In the genomic region with DNA sequence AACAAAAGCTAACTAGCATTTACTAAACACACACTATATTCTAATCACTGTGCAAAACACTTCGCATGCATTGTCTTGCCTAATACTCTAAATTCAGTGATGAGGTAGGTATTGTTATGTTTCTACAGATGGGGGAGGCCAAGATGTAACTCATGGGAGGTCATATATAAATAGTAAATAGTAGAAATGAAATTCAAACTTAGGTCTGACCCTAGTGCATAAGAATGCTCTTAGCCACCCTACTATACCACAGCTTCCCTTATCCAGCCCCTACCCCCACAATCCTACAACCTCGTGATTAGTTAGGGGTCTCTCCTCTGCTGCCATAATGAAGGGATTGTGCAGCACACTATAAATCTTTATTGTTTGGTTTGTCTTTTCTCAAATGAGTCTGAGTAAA, we compare ENCODE assay signal across 18 cellular contexts. TPM values are rescaled to one million over a fixed set of nuclear protein-coding genes. Genes with fewer than 3 reads are reported as not detected.
A peak's percentile ranks its signal among the peaks of the same experiment; 100 is the strongest.
DNase-seq lines count a peak whose midpoint lies in the region; ATAC-seq and TF ChIP-seq lines count a peak whose summit lies in the region.
"Had no signal": no experiment of that assay in that cellular context is flagged by ENCODE, and none has a peak within 500 bp of the region (broad histone marks: within the 10 kb centered on the region; RNA-seq: fewer than 3 reads in every experiment).

No MANE protein-coding gene starts in this region.

- POLR2A ChIA-PET in CD4-positive, alpha-beta T cell (lab: Charles Lee) = no interaction called here

- peak overlapping the region; percentile 50 for H3K27ac Mint-ChIP-seq in CD4-positive, alpha-beta T cell
- H3K27ac Mint-ChIP-seq in activated T-helper 1 cell treated with anti-CD3 and anti-CD28 coated beads, Interleukin-12 subunit alpha, Interleukin-12 subunit beta, Interleukin-2, Interleukin-4 antibody, amounts not matched to agents 30 ng/mL and 10 ng/mL and 1 ng/mL, durations not matched to agents 14 hours and 24 hours and 36 hours = peak overlapping the region; percentile 32

- peaks cover 72% of the 10 kb centered on the region for H3K4me1 Mint-ChIP-seq in CD4-positive, alpha-beta T cell (ENCODE audit: low read depth)
- H3K4me1 Mint-ChIP-seq in activated T-helper 1 cell treated with anti-CD3 and anti-CD28 coated beads, Interleukin-12 subunit alpha, Interleukin-12 subunit beta, Interleukin-2, Interleukin-4 antibody, amounts not matched to agents 30 ng/mL and 10 ng/mL and 1 ng/mL, durations not matched to agents 14 hours and 24 hours and 36 hours (ENCODE audit: low read depth) = peaks cover 69% of the 10 kb centered on the region

- DNase-seq in CD4-positive, alpha-beta T cell = no peak
- DNase-seq in HCEC 1CT (peak; percentile 53), foreskin melanocyte (peak; percentile 43), NCI-H345 treated with DMSO at 0.1 percent for 48 hours (lab: John Stamatoyannopoulos, UW; ENCODE audit: unreplicated experiment) (no peak), NCI-H748 treated with DMSO at 0.1 percent for 48 hours (lab: John Stamatoyannopoulos, UW) (no peak)
- DNase-seq in activated T-helper 1 cell treated with anti-CD3 and anti-CD28 coated beads, Interleukin-12 subunit alpha, Interleukin-12 subunit beta, Interleukin-2, Interleukin-4 antibody, amounts not matched to agents 30 ng/mL and 10 ng/mL and 1 ng/mL, durations not matched to agents 14 hours and 24 hours and 36 hours (ENCODE audit: low spot score) = no peak
- DNase-seq: body of pancreas; effector memory CD4-positive, alpha-beta T cell; GF-D8; NCI-H1048; stimulated activated CD4-positive, alpha-beta T cell treated with anti-CD3 and anti-CD28 coated beads, Interleukin-4, amount 100 ng/mL, for 1 hour had no signal

- CTCF ChIA-PET in CD4-positive, alpha-beta T cell (lab: Charles Lee) = no interaction called here

- intact Hi-C loops in CD4-positive, alpha-beta T cell (cut with DNase I, micrococcal nuclease) = no loop called here
- intact Hi-C loops in activated T-helper 1 cell treated with anti-CD3 and anti-CD28 coated beads, Interleukin-12 subunit alpha, Interleukin-12 subunit beta, Interleukin-2, Interleukin-4 antibody, amounts not matched to agents 30 ng/mL and 10 ng/mL and 1 ng/mL, durations not matched to agents 14 hours and 24 hours and 36 hours (cut with micrococcal nuclease) = no loop called here

- H3K9me3 Mint-ChIP-seq in CD4-positive, alpha-beta T cell = no peaks in the 10 kb centered on the region
- H3K9me3 Mint-ChIP-seq in activated T-helper 1 cell treated with anti-CD3 and anti-CD28 coated beads, Interleukin-12 subunit alpha, Interleukin-12 subunit beta, Interleukin-2, Interleukin-4 antibody, amounts not matched to agents 30 ng/mL and 10 ng/mL and 1 ng/mL, durations not matched to agents 14 hours and 24 hours and 36 hours = no peaks in the 10 kb centered on the region
- H3K9me3 Mint-ChIP-seq: neural crest cell had no signal

- H3K36me3 Mint-ChIP-seq in CD4-positive, alpha-beta T cell (ENCODE audit: low read depth) = peaks cover 29% of the 10 kb centered on the region
- H3K36me3 Mint-ChIP-seq in activated T-helper 1 cell treated with anti-CD3 and anti-CD28 coated beads, Interleukin-12 subunit alpha, Interleukin-12 subunit beta, Interleukin-2, Interleukin-4 antibody, amounts not matched to agents 30 ng/mL and 10 ng/mL and 1 ng/mL, durations not matched to agents 14 hours and 24 hours and 36 hours (ENCODE audit: low read depth) = peaks cover 32% of the 10 kb centered on the region

- H3K27me3 Mint-ChIP-seq in CD4-positive, alpha-beta T cell = no peaks in the 10 kb centered on the region
- H3K27me3 Mint-ChIP-seq in activated T-helper 1 cell treated with anti-CD3 and anti-CD28 coated beads, Interleukin-12 subunit alpha, Interleukin-12 subunit beta, Interleukin-2, Interleukin-4 antibody, amounts not matched to agents 30 ng/mL and 10 ng/mL and 1 ng/mL, durations not matched to agents 14 hours and 24 hours and 36 hours (ENCODE audit: insufficient read depth) = no peaks in the 10 kb centered on the region

- H3K27ac ChIP-seq in CD4-positive, alpha-beta T cell (ENCODE audit: low read depth, low read length) = no peak overlapping the region
- H3K27ac ChIP-seq: body of pancreas, right atrium auricular region, SK-N-MC, VCaP had no signal

- ATAC-seq in CD4-positive, alpha-beta T cell (ENCODE audit: poor library complexity) = no peak
- ATAC-seq in HG03432 (IDR thresholded peaks at IDR 0.05; ENCODE audit: unreplicated experiment) = no peak
- no peak for ATAC-seq in GM18873 (IDR thresholded peaks at IDR 0.05; ENCODE audit: low FRiP score, unreplicated experiment)
- ATAC-seq: body of pancreas had no signal

- H3K27me3 ChIP-seq in CD4-positive, alpha-beta T cell (ENCODE audit: control insufficient read depth, insufficient read depth, low read length) = no peaks in the 10 kb centered on the region
- H3K27me3 ChIP-seq: body of pancreas, right atrium auricular region had no signal

- no peak for TF ChIP-seq CTCF in CD4-positive, alpha-beta T cell (IDR thresholded peaks at IDR 0.05)

- no peaks in the 10 kb centered on the region for H3K9me3 ChIP-seq in CD4-positive, alpha-beta T cell (ENCODE audit: control insufficient read depth, low read length)
- H3K9me3 ChIP-seq: body of pancreas, right atrium auricular region had no signal

- H3K4me3 Mint-ChIP-seq in CD4-positive, alpha-beta T cell = no peak overlapping the region
- H3K4me3 Mint-ChIP-seq in activated T-helper 1 cell treated with anti-CD3 and anti-CD28 coated beads, Interleukin-12 subunit alpha, Interleukin-12 subunit beta, Interleukin-2, Interleukin-4 antibody, amounts not matched to agents 30 ng/mL and 10 ng/mL and 1 ng/mL, durations not matched to agents 14 hours and 24 hours and 36 hours = no peak overlapping the region

RNA-seq across cellular contexts. Expression of a gene that starts 3.3 kb away (rescaled TPM):
- 10 to 100 TPM; 46.2 to 57.7 TPM for total RNA-seq in CD4-positive, alpha-beta T cell
- total RNA-seq in activated T-helper 1 cell treated with anti-CD3 and anti-CD28 coated beads, Interleukin-12 subunit alpha, Interleukin-12 subunit beta, Interleukin-2, Interleukin-4 antibody, amounts not matched to agents 30 ng/mL and 10 ng/mL and 1 ng/mL, durations not matched to agents 14 hours and 24 hours and 36 hours = 147 and 164 TPM in 2 replicates

RNA-seq across cellular contexts. Expression of a gene that starts 3.3 kb away (rescaled TPM):
- total RNA-seq in CD4-positive, alpha-beta T cell = 10 to 100 TPM; 15.9 to 18.0 TPM
- total RNA-seq in activated T-helper 1 cell treated with anti-CD3 and anti-CD28 coated beads, Interleukin-12 subunit alpha, Interleukin-12 subunit beta, Interleukin-2, Interleukin-4 antibody, amounts not matched to agents 30 ng/mL and 10 ng/mL and 1 ng/mL, durations not matched to agents 14 hours and 24 hours and 36 hours = 51.3 and 56.3 TPM in 2 replicates

RNA-seq across cellular contexts. Expression of a gene that starts 16.4 kb away (rescaled TPM):
- under 1 TPM in 1 of 2 experiments, not detected in 1; 0.41 TPM for total RNA-seq in CD4-positive, alpha-beta T cell
- not detected in 2 replicates for total RNA-seq in activated T-helper 1 cell treated with anti-CD3 and anti-CD28 coated beads, Interleukin-12 subunit alpha, Interleukin-12 subunit beta, Interleukin-2, Interleukin-4 antibody, amounts not matched to agents 30 ng/mL and 10 ng/mL and 1 ng/mL, durations not matched to agents 14 hours and 24 hours and 36 hours

RNA-seq across cellular contexts. Expression of a gene that starts 17.9 kb away (rescaled TPM):
- total RNA-seq in CD4-positive, alpha-beta T cell = 10 to 100 TPM; 35.5 to 36.6 TPM
- 44.5 and 48.0 TPM in 2 replicates for total RNA-seq in activated T-helper 1 cell treated with anti-CD3 and anti-CD28 coated beads, Interleukin-12 subunit alpha, Interleukin-12 subunit beta, Interleukin-2, Interleukin-4 antibody, amounts not matched to agents 30 ng/mL and 10 ng/mL and 1 ng/mL, durations not matched to agents 14 hours and 24 hours and 36 hours

RNA-seq across cellular contexts. Expression of a gene that starts 25.2 kb away (rescaled TPM):
- under 1 TPM; 0.22 TPM for total RNA-seq in CD4-positive, alpha-beta T cell
- not detected in 2 replicates for total RNA-seq in activated T-helper 1 cell treated with anti-CD3 and anti-CD28 coated beads, Interleukin-12 subunit alpha, Interleukin-12 subunit beta, Interleukin-2, Interleukin-4 antibody, amounts not matched to agents 30 ng/mL and 10 ng/mL and 1 ng/mL, durations not matched to agents 14 hours and 24 hours and 36 hours
- total RNA-seq: lung microvascular endothelial cell, neural crest cell had no signal

Comparison
In these comparisons a context has a peak if more than half of its experiments do, and no peak if none do; other contexts are left out.
1. DNase-seq: peak in HCEC 1CT (single experiment) and foreskin melanocyte (single experiment); none in CD4-positive, alpha-beta T cell (0 of 10), activated T-helper 1 cell treated with anti-CD3 and anti-CD28 coated beads, Interleukin-12 subunit alpha, Interleukin-12 subunit beta, Interleukin-2, Interleukin-4 antibody, amounts not matched to agents 30 ng/mL and 10 ng/mL and 1 ng/mL, durations not matched to agents 14 hours and 24 hours and 36 hours (single experiment), NCI-H345 treated with DMSO at 0.1 percent for 48 hours (single experiment) and NCI-H748 treated with DMSO at 0.1 percent for 48 hours (single experiment).